Comparison of ENCODE assay signal across 20 cellular contexts in genomic region chr10:78866731-78867554, GRCh38.
DNase-seq lines count a peak whose midpoint lies in the region; ATAC-seq, FAIRE-seq and TF ChIP-seq lines count a peak whose summit lies in the region.
"Had no signal": no experiment of that assay in that cellular context is flagged by ENCODE, and none has a peak within 500 bp of the region (broad histone marks: within the 10 kb centered on the region; RNA-seq: fewer than 3 reads in every experiment).

No MANE protein-coding gene starts in this region.

- DNase-seq in left ventricle myocardium superior, result no peak
- DNase-seq in right atrium auricular region (ENCODE audit: low spot score), result no peak
- no peak for DNase-seq in bronchial epithelial cell (ENCODE audit: low read depth)
- peak; percentile 6 for DNase-seq in mucosa of gallbladder (ENCODE audit: low spot score)
- peak; percentile 62 for DNase-seq in type B pancreatic cell (ENCODE audit: extremely low spot score, unreplicated experiment)
- DNase-seq in kidney glomerular epithelial cell (lab: John Stamatoyannopoulos, UW), result no peak
- DNase-seq in medulla oblongata (ENCODE audit: extremely low spot score), result no peak
- DNase-seq in D721Med (ENCODE audit: insufficient read length, low spot score), result no peak
- DNase-seq: Caco-2; CD4-positive, alpha-beta T cell; DMS153; GDM1; NCI-H1694 treated with DMSO at 0.1 percent for 48 hours; NCI-H2107; NCI-H510A treated with DMSO at 0.1 percent for 48 hours had no signal

- H3K4me3 ChIP-seq in right atrium auricular region (no peak overlapping the region), bronchial epithelial cell (ENCODE audit: low read depth, low read length) (no peak overlapping the region)
- H3K4me3 ChIP-seq: HAP-1, PC-9, SJSA1 had no signal

- H3K4me1 ChIP-seq in right atrium auricular region, result peaks cover 0 to 10% of the 10 kb centered on the region in 2 donors
- H3K4me1 ChIP-seq: Caco-2, HAP-1, SJSA1 had no signal

- H3K27ac Mint-ChIP-seq in type B pancreatic cell, result no peak overlapping the region
- H3K27ac Mint-ChIP-seq: CD4-positive, alpha-beta T cell had no signal

- TF ChIP-seq CTCF in right atrium auricular region (IDR thresholded peaks at IDR 0.05) (no peak), bronchial epithelial cell (IDR thresholded peaks at IDR 0.05; ENCODE audit: insufficient read depth, low read length, severe bottlenecking) (no peak), type B pancreatic cell (conservative IDR thresholded peaks at IDR 0.05) (no peak), D721Med (IDR thresholded peaks at IDR 0.05; ENCODE audit: insufficient read depth, missing control alignments) (no peak)

- H3K36me3 Mint-ChIP-seq in type B pancreatic cell, result no peaks in the 10 kb centered on the region

- peaks cover 11% of the 10 kb centered on the region for H3K4me1 Mint-ChIP-seq in type B pancreatic cell (ENCODE audit: unreplicated experiment)

- no peaks in the 10 kb centered on the region for H3K36me3 ChIP-seq in right atrium auricular region
- H3K36me3 ChIP-seq in bronchial epithelial cell (ENCODE audit: control insufficient read depth, insufficient read depth, low read length), result no peaks in the 10 kb centered on the region
- H3K36me3 ChIP-seq: HAP-1, SJSA1 had no signal

- no peaks in the 10 kb centered on the region for H3K27me3 ChIP-seq in right atrium auricular region
- H3K27me3 ChIP-seq in bronchial epithelial cell (ENCODE audit: control insufficient read depth, insufficient read depth, low read length), result peaks cover 3% of the 10 kb centered on the region
- H3K27me3 ChIP-seq: SJSA1 had no signal

- intact Hi-C loops in left ventricle myocardium superior (cut with micrococcal nuclease), result no loop called here

- no peak overlapping the region for H3K27ac ChIP-seq in right atrium auricular region
- H3K27ac ChIP-seq: PC-9, RWPE1, SJSA1 had no signal

- no peak overlapping the region for H3K4me3 Mint-ChIP-seq in type B pancreatic cell
- H3K4me3 Mint-ChIP-seq: CD4-positive, alpha-beta T cell had no signal

- peak; percentile 18 for FAIRE-seq in bronchial epithelial cell (lab: Jason Lieb, UNC)
- FAIRE-seq in D721Med (lab: Jason Lieb, UNC), result no peak
- FAIRE-seq: A204.1 had no signal

- peaks cover 8% of the 10 kb centered on the region for H3K27me3 Mint-ChIP-seq in type B pancreatic cell

- no peaks in the 10 kb centered on the region for H3K9me3 Mint-ChIP-seq in type B pancreatic cell
- H3K9me3 Mint-ChIP-seq: CD4-positive, alpha-beta T cell had no signal

- peak; percentile 55 for ATAC-seq in left ventricle myocardium superior

- no peaks in the 10 kb centered on the region for H3K9me3 ChIP-seq in right atrium auricular region
- H3K9me3 ChIP-seq: Caco-2, HAP-1, SJSA1 had no signal

Comparison
In these comparisons a context has a peak if more than half of its experiments do, and no peak if none do; other contexts are left out.
1. DNase-seq: peak in mucosa of gallbladder (single experiment) and type B pancreatic cell (single experiment); none in left ventricle myocardium superior (single experiment), right atrium auricular region (single experiment), bronchial epithelial cell (single experiment), kidney glomerular epithelial cell (single experiment), medulla oblongata (single experiment) and D721Med (single experiment).